ENCODE assay signal across 17 cellular contexts in the genomic region with DNA sequence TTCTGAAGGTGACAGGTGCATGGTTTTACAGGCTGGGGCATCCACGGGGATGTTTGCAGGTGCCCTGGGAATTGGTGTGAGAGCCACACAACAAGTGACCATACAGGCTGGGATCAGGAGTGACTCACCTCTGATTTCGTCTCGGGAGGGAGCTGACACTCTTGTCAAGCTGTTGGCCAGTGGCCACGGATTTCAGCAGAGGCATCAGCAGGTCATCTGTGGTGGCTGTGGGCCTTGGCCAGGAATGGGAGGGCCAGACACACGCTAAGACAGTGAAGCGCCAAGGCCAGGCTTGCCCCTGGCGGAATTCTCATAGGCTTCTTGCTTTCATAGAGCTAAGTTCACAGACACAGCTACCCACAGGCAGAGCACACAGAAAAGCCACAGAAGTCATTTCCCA.
DNase-seq lines count a peak whose midpoint lies in the region; ATAC-seq and TF ChIP-seq lines count a peak whose summit lies in the region.
"Had no signal": no experiment of that assay in that cellular context is flagged by ENCODE, and none has a peak within 500 bp of the region (broad histone marks: within the 10 kb centered on the region; RNA-seq: fewer than 3 reads in every experiment).

No MANE protein-coding gene starts in this region.

- peak; percentile 27; the same call in 2 of the 3 replicates for ATAC-seq in SK-N-SH treated with all-trans-retinoic acid at 6 μM for 48 hours
- ATAC-seq in psoas muscle = peak; percentile 64 to 80 (median 78)
- no peak for ATAC-seq in GM21717 (IDR thresholded peaks at IDR 0.05; ENCODE audit: unreplicated experiment)
- ATAC-seq in HG03175 (IDR thresholded peaks at IDR 0.05; ENCODE audit: unreplicated experiment) = no peak
- ATAC-seq: left colon had no signal

- no peak overlapping the region for H3K27ac ChIP-seq in SK-N-SH (ENCODE audit: low read depth in 2 of 2, low read length in 1 of 2)
- H3K27ac ChIP-seq in psoas muscle = no peak overlapping the region
- H3K27ac ChIP-seq: transverse colon had no signal

- peaks cover 0 to 14% of the 10 kb centered on the region in 2 experiments; a peak in 2 of 4 replicates for H3K4me1 ChIP-seq in SK-N-SH (ENCODE audit: control insufficient read depth in 1 of 2, insufficient read depth in 2 of 2, low read depth in 1 of 2, low read length in 1 of 2)
- no peaks in the 10 kb centered on the region for H3K4me1 ChIP-seq in psoas muscle
- H3K4me1 ChIP-seq: transverse colon had no signal

- peaks cover 11% of the 10 kb centered on the region for H3F3A ChIP-seq in SK-N-SH (replicated peaks; ENCODE audit: insufficient read depth)

- H3K27me3 ChIP-seq in SK-N-SH (ENCODE audit: insufficient read depth) (no peaks in the 10 kb centered on the region), psoas muscle (ENCODE audit: insufficient read depth in 3 of 3, low read length in 2 of 3) (peaks cover 0 to 10% (median 6%) of the 10 kb centered on the region in 3 donors)
- H3K27me3 ChIP-seq: transverse colon had no signal

- WGBS in SK-N-SH (ENCODE audit: low lambda C conversion rate) = 38% methylated on average over 7 of the region's 7 CpGs
- WGBS in psoas muscle, 3 donors = 32 to 43% (median 41%) methylated on average over 7 of the region's 7 CpGs

- H3K9me3 ChIP-seq in SK-N-SH = no peaks in the 10 kb centered on the region
- H3K9me3 ChIP-seq in psoas muscle = no peaks in the 10 kb centered on the region
- H3K9me3 ChIP-seq: transverse colon had no signal

- CTCF ChIA-PET in SK-N-SH (lab: Yijun Ruan, JAX) = no interaction called here

- TF ChIP-seq EP300 in SK-N-SH (IDR thresholded peaks at IDR 0.05; ENCODE audit: borderline replicate concordance in 1 of 2, low read depth in 1 of 2, low read length in 1 of 2) = no peak

- intact Hi-C loops in psoas muscle (cut with DNase I) = no loop called here

- H4K20me1 ChIP-seq in SK-N-SH (ENCODE audit: insufficient read depth) = no peaks in the 10 kb centered on the region

- POLR2A ChIA-PET in SK-N-SH (lab: Yijun Ruan, JAX) = no interaction called here

- H3K36me3 ChIP-seq in SK-N-SH (replicated peaks in 1 of 2; ENCODE audit: control insufficient read depth in 1 of 2, insufficient read depth in 2 of 2, low read length in 1 of 2) (no peaks in the 10 kb centered on the region), psoas muscle (ENCODE audit: insufficient read depth in 1 of 2, low read depth in 1 of 2) (no peaks in the 10 kb centered on the region)
- H3K36me3 ChIP-seq: transverse colon had no signal

- no peak overlapping the region for H3K4me3 ChIP-seq in SK-N-SH (ENCODE audit: low read depth in 2 of 2, low read length in 1 of 2)
- no peak overlapping the region for H3K4me3 ChIP-seq in choroid plexus epithelial cell (ENCODE audit: low read depth, low read length)
- no peak overlapping the region for H3K4me3 ChIP-seq in psoas muscle
- H3K4me3 ChIP-seq: transverse colon had no signal

- H3K9ac ChIP-seq in SK-N-SH = no peak overlapping the region

- H2AFZ ChIP-seq in SK-N-SH (ENCODE audit: low read depth) = no peak overlapping the region

- TF ChIP-seq CTCF in SK-N-SH (IDR thresholded peaks at IDR 0.05) (no peak), choroid plexus epithelial cell (conservative IDR thresholded peaks at IDR 0.05; ENCODE audit: low read depth, low read length) (no peak), psoas muscle (IDR thresholded peaks at IDR 0.05) (no peak)

- TF ChIP-seq RAD21 in SK-N-SH (IDR thresholded peaks at IDR 0.05; ENCODE audit: low read length) = no peak

- no peaks in the 10 kb centered on the region for H3K9me2 ChIP-seq in SK-N-SH

- no peak overlapping the region for H3K4me2 ChIP-seq in SK-N-SH

- DNase-seq in SK-N-SH (no peak), RPMI7951 (ENCODE audit: low read depth) (peak; percentile 95), choroid plexus epithelial cell (ENCODE audit: low read depth) (peak; percentile 26), psoas muscle (peak; percentile 61 to 62), NCI-H2029 treated with DMSO at 0.1 percent for 48 hours (lab: John Stamatoyannopoulos, UW) (no peak)
- DNase-seq: activated CD4-positive, CD25-positive, alpha-beta regulatory T cell treated with anti-CD3 and anti-CD28 coated beads, Interleukin-2, amount 50 U/mL, for 72 hours; left colon; NCI-H1930; NCI-H524; occipital lobe; right cardiac atrium; stimulated activated naive CD4-positive, alpha-beta T cell treated with Interleukin-2 at 50 U/mL for 16 hours; T1000; transverse colon had no signal

- no peaks in the 10 kb centered on the region for H3K79me2 ChIP-seq in SK-N-SH (ENCODE audit: insufficient read depth)

TF ChIP-seq in SK-N-SH treated with all-trans-retinoic acid at 6 μM for 48 hours, 23 proteins besides CTCF, POLR2A, EP300 and RAD21 (continues in another document):
- TF ChIP-seq SNAI2 (CRISPR knock-in tag; IDR thresholded peaks at IDR 0.05) (no peak), ZFP3 (CRISPR knock-in tag; IDR thresholded peaks at IDR 0.05) (no peak), CSDC2 (CRISPR knock-in tag; IDR thresholded peaks at IDR 0.05) (no peak), ZNF70 (CRISPR knock-in tag; IDR thresholded peaks at IDR 0.05) (no peak), OSR1 (CRISPR knock-in tag; IDR thresholded peaks at IDR 0.05) (no peak), TOX (CRISPR knock-in tag; IDR thresholded peaks at IDR 0.05; ENCODE audit: borderline replicate concordance) (no peak), TCF4 (CRISPR knock-in tag; IDR thresholded peaks at IDR 0.05; ENCODE audit: borderline replicate concordance) (no peak)
- TF ChIP-seq, protein P1, sequence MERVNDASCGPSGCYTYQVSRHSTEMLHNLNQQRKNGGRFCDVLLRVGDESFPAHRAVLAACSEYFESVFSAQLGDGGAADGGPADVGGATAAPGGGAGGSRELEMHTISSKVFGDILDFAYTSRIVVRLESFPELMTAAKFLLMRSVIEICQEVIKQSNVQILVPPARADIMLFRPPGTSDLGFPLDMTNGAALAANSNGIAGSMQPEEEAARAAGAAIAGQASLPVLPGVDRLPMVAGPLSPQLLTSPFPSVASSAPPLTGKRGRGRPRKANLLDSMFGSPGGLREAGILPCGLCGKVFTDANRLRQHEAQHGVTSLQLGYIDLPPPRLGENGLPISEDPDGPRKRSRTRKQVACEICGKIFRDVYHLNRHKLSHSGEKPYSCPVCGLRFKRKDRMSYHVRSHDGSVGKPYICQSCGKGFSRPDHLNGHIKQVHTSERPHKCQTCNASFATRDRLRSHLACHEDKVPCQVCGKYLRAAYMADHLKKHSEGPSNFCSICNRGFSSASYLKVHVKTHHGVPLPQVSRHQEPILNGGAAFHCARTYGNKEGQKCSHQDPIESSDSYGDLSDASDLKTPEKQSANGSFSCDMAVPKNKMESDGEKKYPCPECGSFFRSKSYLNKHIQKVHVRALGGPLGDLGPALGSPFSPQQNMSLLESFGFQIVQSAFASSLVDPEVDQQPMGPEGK (CRISPR knock-in tag; IDR thresholded peaks at IDR 0.05; ENCODE audit: borderline replicate concordance) = no peak
- TF ChIP-seq, protein P2, sequence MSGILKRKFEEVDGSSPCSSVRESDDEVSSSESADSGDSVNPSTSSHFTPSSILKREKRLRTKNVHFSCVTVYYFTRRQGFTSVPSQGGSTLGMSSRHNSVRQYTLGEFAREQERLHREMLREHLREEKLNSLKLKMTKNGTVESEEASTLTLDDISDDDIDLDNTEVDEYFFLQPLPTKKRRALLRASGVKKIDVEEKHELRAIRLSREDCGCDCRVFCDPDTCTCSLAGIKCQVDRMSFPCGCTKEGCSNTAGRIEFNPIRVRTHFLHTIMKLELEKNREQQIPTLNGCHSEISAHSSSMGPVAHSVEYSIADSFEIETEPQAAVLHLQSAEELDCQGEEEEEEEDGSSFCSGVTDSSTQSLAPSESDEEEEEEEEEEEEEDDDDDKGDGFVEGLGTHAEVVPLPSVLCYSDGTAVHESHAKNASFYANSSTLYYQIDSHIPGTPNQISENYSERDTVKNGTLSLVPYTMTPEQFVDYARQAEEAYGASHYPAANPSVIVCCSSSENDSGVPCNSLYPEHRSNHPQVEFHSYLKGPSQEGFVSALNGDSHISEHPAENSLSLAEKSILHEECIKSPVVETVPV (CRISPR knock-in tag; IDR thresholded peaks at IDR 0.05) = no peak

TF ChIP-seq in SK-N-SH, 30 proteins besides CTCF, POLR2A, EP300 and RAD21 (continues in another document):
- TF ChIP-seq, protein P3, sequence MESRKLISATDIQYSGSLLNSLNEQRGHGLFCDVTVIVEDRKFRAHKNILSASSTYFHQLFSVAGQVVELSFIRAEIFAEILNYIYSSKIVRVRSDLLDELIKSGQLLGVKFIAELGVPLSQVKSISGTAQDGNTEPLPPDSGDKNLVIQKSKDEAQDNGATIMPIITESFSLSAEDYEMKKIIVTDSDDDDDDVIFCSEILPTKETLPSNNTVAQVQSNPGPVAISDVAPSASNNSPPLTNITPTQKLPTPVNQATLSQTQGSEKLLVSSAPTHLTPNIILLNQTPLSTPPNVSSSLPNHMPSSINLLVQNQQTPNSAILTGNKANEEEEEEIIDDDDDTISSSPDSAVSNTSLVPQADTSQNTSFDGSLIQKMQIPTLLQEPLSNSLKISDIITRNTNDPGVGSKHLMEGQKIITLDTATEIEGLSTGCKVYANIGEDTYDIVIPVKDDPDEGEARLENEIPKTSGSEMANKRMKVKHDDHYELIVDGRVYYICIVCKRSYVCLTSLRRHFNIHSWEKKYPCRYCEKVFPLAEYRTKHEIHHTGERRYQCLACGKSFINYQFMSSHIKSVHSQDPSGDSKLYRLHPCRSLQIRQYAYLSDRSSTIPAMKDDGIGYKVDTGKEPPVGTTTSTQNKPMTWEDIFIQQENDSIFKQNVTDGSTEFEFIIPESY (IDR thresholded peaks at IDR 0.05; ENCODE audit: borderline replicate concordance, low read depth) = no peak
- TF ChIP-seq, protein P4, sequence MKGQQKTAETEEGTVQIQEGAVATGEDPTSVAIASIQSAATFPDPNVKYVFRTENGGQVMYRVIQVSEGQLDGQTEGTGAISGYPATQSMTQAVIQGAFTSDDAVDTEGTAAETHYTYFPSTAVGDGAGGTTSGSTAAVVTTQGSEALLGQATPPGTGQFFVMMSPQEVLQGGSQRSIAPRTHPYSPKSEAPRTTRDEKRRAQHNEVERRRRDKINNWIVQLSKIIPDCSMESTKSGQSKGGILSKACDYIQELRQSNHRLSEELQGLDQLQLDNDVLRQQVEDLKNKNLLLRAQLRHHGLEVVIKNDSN (IDR thresholded peaks at IDR 0.05; ENCODE audit: borderline replicate concordance, low read depth) = no peak
- TF ChIP-seq SIN3A (IDR thresholded peaks at IDR 0.05; ENCODE audit: borderline replicate concordance, low read depth, low read length) (no peak), JUND (IDR thresholded peaks at IDR 0.05) (no peak), POLR2AphosphoS5 (IDR thresholded peaks at IDR 0.05; ENCODE audit: low read depth, low read length) (no peak)
- TF ChIP-seq, protein P5, sequence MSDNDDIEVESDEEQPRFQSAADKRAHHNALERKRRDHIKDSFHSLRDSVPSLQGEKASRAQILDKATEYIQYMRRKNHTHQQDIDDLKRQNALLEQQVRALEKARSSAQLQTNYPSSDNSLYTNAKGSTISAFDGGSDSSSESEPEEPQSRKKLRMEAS (IDR thresholded peaks at IDR 0.05; ENCODE audit: low read depth) = no peak

Comparison
In these comparisons a context has a peak if more than half of its experiments do, and no peak if none do; other contexts are left out.
1. ATAC-seq: peak in SK-N-SH treated with all-trans-retinoic acid at 6 μM for 48 hours (single experiment) and psoas muscle (4 of 4); none in GM21717 (single experiment) and HG03175 (single experiment).
2. DNase-seq: peak in RPMI7951 (single experiment), choroid plexus epithelial cell (single experiment) and psoas muscle (2 of 2); none in SK-N-SH (single experiment) and NCI-H2029 treated with DMSO at 0.1 percent for 48 hours (single experiment).